In genomic region chrX:115690554-115691216, GRCh38 we compare ENCODE assay signal across 8 cellular contexts.
DNase-seq lines count a peak whose midpoint lies in the region; ATAC-seq and TF ChIP-seq lines count a peak whose summit lies in the region.

No MANE protein-coding gene starts in this region.

- peak; percentile 84 for ATAC-seq in HCT116

- intact Hi-C loops in HCT116 (cut with micrococcal nuclease): loop anchor here (2.0 to 5.0 kb wide), 3 partner anchors 40 to 463 kb away; no protein-coding TSS in a partner anchor

- H4K20me1 ChIP-seq in HCT116 (ENCODE audit: insufficient read depth): no peaks in the 10 kb centered on the region

- H3K27ac ChIP-seq in HCT116 (ENCODE audit: low read depth, low read length) (no peak overlapping the region), RWPE1 (no peak overlapping the region)

- no peaks in the 10 kb centered on the region for H3K9me2 ChIP-seq in HCT116 (ENCODE audit: insufficient read depth)

- TF ChIP-seq RAD21 in HCT116 (IDR thresholded peaks at IDR 0.05; ENCODE audit: low read depth): peak; percentile 59

- peak; percentile 26 to 63 (median 58); a peak in 4 of 6 replicates for TF ChIP-seq CTCF in HCT116 (IDR thresholded peaks at IDR 0.05 in 2 of 3, conservative IDR thresholded peaks at IDR 0.05 in 1 of 3; ENCODE audit: borderline replicate concordance in 1 of 3, insufficient read depth in 1 of 3, low read depth in 2 of 3, low read length in 2 of 3)
- peak; percentile 67 for TF ChIP-seq CTCF in LNCAP (IDR thresholded peaks at IDR 0.05)
- TF ChIP-seq CTCF in RWPE1 (conservative IDR thresholded peaks at IDR 0.05; ENCODE audit: low read depth): peak; percentile 70

- H3K9ac ChIP-seq in HCT116 (ENCODE audit: low read length): no peak overlapping the region

- CTCF ChIA-PET in HCT116 (lab: Charles Lee): interaction anchor here (0.6 to 1.8 kb wide), 9 partner anchors 9 to 464 kb away, joined by 3 to 7 read pairs (median 5); no protein-coding TSS in a partner anchor
- CTCF ChIA-PET in RWPE1 (lab: Yijun Ruan, JAX): interaction anchor here (0.8 to 1.0 kb wide), 2 partner anchors 43 to 393 kb away, joined by 3 to 4 read pairs; no protein-coding TSS in a partner anchor

- peak overlapping the region; percentile 98 for H2AFZ ChIP-seq in HCT116 (ENCODE audit: low read depth, low read length, poor library complexity, severe bottlenecking)

- BruUV-seq in HCT116 (replicated peaks; lab: Mats Ljungman, UMichigan): no TSS peak

- H3K27me3 ChIP-seq in HCT116 (ENCODE audit: insufficient read depth, low read length): no peaks in the 10 kb centered on the region

- no peaks in the 10 kb centered on the region for H3K9me3 ChIP-seq in HCT116 (ENCODE audit: control insufficient read depth in 1 of 2, insufficient read depth in 1 of 2, low read depth in 1 of 2, low read length in 2 of 2)

- H3K36me3 ChIP-seq in HCT116 (ENCODE audit: control insufficient read depth in 1 of 2, insufficient read depth in 2 of 2, low read length in 2 of 2): no peaks in the 10 kb centered on the region

- H3K4me2 ChIP-seq in HCT116 (ENCODE audit: low read length): no peak overlapping the region

- POLR2A ChIA-PET in HCT116 (lab: Charles Lee): no interaction called here
- POLR2A ChIA-PET in RWPE1 (lab: Yijun Ruan, JAX; ENCODE audit: low non-redundant PET): no interaction called here

- H3K4me1 ChIP-seq in HCT116 (ENCODE audit: control insufficient read depth in 1 of 2, insufficient read depth in 2 of 2, low read length in 2 of 2): peaks cover 0 to 4% of the 10 kb centered on the region in 2 experiments; a peak in 2 of 4 replicates

- no peak for TF ChIP-seq POLR2A in HCT116 (IDR thresholded peaks at IDR 0.05; ENCODE audit: borderline replicate concordance, extremely low read depth, insufficient read depth, insufficient read length)

- no peaks in the 10 kb centered on the region for H3K79me2 ChIP-seq in HCT116 (ENCODE audit: insufficient read depth, low read length)

- in situ Hi-C loops in T47D (cut with HindIII; ENCODE audit: low pct_unique_long_range_greater_than_20kb, low sequenced_read_pairs): no loop called here

- RAD21 ChIA-PET in HCT116 (lab: Charles Lee; ENCODE audit: low non-redundant PET in 1 of 2, low total read pairs in 2 of 2, uncharacterized antibody in 2 of 2, unreplicated experiment in 2 of 2): interaction anchor here in 1 of 2 experiments (0.7 kb wide), 1 partner anchor 37 kb away, joined by 3 read pairs; no protein-coding TSS in a partner anchor

- no peak overlapping the region for H3K4me3 ChIP-seq in HCT116 (replicated peaks in 1 of 2; ENCODE audit: low read depth in 1 of 2, low read length in 2 of 2)

- DNase-seq in SIG-M5 treated with dmso at 0.1 percent for 504 hours (lab: John Stamatoyannopoulos, UW; ENCODE audit: unreplicated experiment): peak; percentile 18
- DNase-seq in SIG-M5 (lab: John Stamatoyannopoulos, UW): no peak
- peak; percentile 37 for DNase-seq in HCT116 (ENCODE audit: low read depth, low spot score)
- DNase-seq in RWPE1 (ENCODE audit: low spot score): peak; percentile 32
- DNase-seq in T47D (ENCODE audit: low read depth in 1 of 2, low spot score in 1 of 2): peak; percentile 3 to 60
- peak; percentile 88 for DNase-seq in islet precursor cell
- peak; percentile 0 to 28 (median 4) for DNase-seq in stimulated activated CD4-positive, alpha-beta T cell treated with anti-CD3 and anti-CD28 coated beads, Interleukin-1b, Interleukin-23, amount 100 ng/mL, for 24 hours (ENCODE audit: low read depth in 4 of 4, low spot score in 1 of 4)

TF ChIP-seq in HCT116, 20 proteins besides CTCF, POLR2A, EP300 and RAD21:
- no peak for TF ChIP-seq ZNF274 (IDR thresholded peaks at IDR 0.05; ENCODE audit: low read depth, low read length)
- no peak for TF ChIP-seq EZH2 (IDR thresholded peaks at IDR 0.05)
- no peak for TF ChIP-seq FOSL1 (IDR thresholded peaks at IDR 0.05; ENCODE audit: low read depth)
- 0 out of 2 replicates have a peak, but pooled peaks have one; percentile 26 for TF ChIP-seq CBX3 (IDR thresholded peaks at IDR 0.05; ENCODE audit: low read depth)
- no peak for TF ChIP-seq YY1 (IDR thresholded peaks at IDR 0.05; ENCODE audit: extremely low read depth, insufficient replicate concordance, low read depth, low read length)
- no peak for TF ChIP-seq POLR2AphosphoS5 (IDR thresholded peaks at IDR 0.05; ENCODE audit: low read depth, low read length)
